Comparison of ENCODE assay signal across 32 cellular contexts in the genomic region with DNA sequence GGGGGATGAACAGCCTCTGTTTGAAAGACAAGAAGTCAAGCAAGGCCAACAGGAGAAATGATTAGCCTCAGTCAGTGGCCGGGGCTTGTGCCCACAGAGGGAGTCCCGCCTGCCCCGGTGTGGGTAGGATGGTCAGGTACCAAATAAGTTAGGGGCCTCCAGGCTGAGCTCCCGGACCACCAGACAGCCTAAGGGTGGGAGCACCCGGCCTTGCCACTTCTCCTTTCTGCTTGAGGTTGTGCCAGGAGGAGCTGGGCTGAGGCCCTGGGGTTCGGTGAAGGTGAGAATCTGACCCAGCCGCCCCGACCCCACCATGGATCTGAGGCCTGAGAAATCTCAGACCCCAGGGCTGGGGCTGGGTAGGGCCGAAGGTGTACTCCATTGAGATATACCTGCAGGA.
"Had no signal": no experiment of that assay in that cellular context is flagged by ENCODE, and none has a peak within 500 bp of the region (broad histone marks: within the 10 kb centered on the region; RNA-seq: fewer than 3 reads in every experiment).

No MANE protein-coding gene starts in this region.

- H3K36me3 ChIP-seq: adrenal gland, ascending aorta, brain microvascular endothelial cell, breast epithelium, cardiac muscle cell had no signal

- H3K9me3 ChIP-seq: adrenal gland, ascending aorta, body of pancreas, breast epithelium had no signal

- H3K27me3 ChIP-seq: body of pancreas, brain microvascular endothelial cell had no signal

- ATAC-seq: activated naive CD4-positive, alpha-beta T cell treated with anti-CD3 and anti-CD28 coated beads, Interleukin-2, amount 50 U/mL, for 72 hours; activated naive CD8-positive, alpha-beta T cell treated with anti-CD3 and anti-CD28 coated beads, Interleukin-2, amount 50 U/mL, for 24 hours; activated T-cell treated with anti-CD3 and anti-CD28 coated beads, Interleukin-2, amount 50 U/mL, for 4 hours; activated T-cell treated with anti-CD3 and anti-CD28 coated beads, Interleukin-2, amount 50 U/mL, for 72 hours; activated T-helper 17 cell treated with anti-CD3 and anti-CD28 coated beads, Interleukin-2, amount 50 U/mL, for 72 hours; body of pancreas had no signal

- H3K27ac ChIP-seq: adrenal gland, ascending aorta, body of pancreas, brain microvascular endothelial cell, breast epithelium, cardiac muscle cell had no signal

- H3K4me1 ChIP-seq: adrenal gland, ascending aorta, body of pancreas, breast epithelium had no signal

- DNase-seq: activated effector memory CD4-positive, alpha-beta T cell treated with anti-CD3 and anti-CD28 coated beads, Interleukin-2, amount 50 U/mL, for 16 hours; activated effector memory CD4-positive, alpha-beta T cell treated with Interleukin-2 at 50 U/mL for 16 hours; activated gamma-delta T cell; activated gamma-delta T cell treated with Interleukin-2 at 50 U/mL for 16 hours; activated naive CD4-positive, alpha-beta T cell; activated naive CD4-positive, alpha-beta T cell treated with anti-CD3 and anti-CD28 coated beads for 36 hours; activated naive CD4-positive, alpha-beta T cell treated with anti-CD3 and anti-CD28 coated beads, Interleukin-2, amount 10 ng/mL, durations not matched to agents 7 days and 5 days; activated naive CD4-positive, alpha-beta T cell treated with anti-CD3 and anti-CD28 coated beads, Interleukin-2, amount 50 U/mL, for 16 hours; activated naive CD4-positive, alpha-beta T cell treated with Interleukin-2 at 50 U/mL for 16 hours; activated naive CD8-positive, alpha-beta T cell treated with anti-CD3 and anti-CD28 coated beads for 36 hours; activated naive CD8-positive, alpha-beta T cell treated with anti-CD3 and anti-CD28 coated beads, Interleukin-2, amount 10 ng/mL, durations not matched to agents 7 days and 5 days; activated naive CD8-positive, alpha-beta T cell treated with anti-CD3 and anti-CD28 coated beads, Interleukin-2, amount 50 U/mL, for 24 hours; activated T-cell treated with anti-CD3 and anti-CD28 coated beads, Interleukin-2, amount 50 U/mL, for 1 hour; activated T-cell treated with anti-CD3 and anti-CD28 coated beads, Interleukin-2, amount 50 U/mL, for 24 hours; activated T-cell treated with anti-CD3 and anti-CD28 coated beads, Interleukin-2, amount 50 U/mL, for 4 hours; activated T-cell treated with anti-CD3 and anti-CD28 coated beads, Interleukin-2, amount 50 U/mL, for 48 hours; activated T-cell treated with anti-CD3 and anti-CD28 coated beads, Interleukin-2, amount 50 U/mL, for 72 hours; adrenal gland; amniotic stem cell; amygdala; anterior cingulate cortex; aorta; body of pancreas; brain microvascular endothelial cell; caudate nucleus; central memory CD4-positive, alpha-beta T cell; cerebellar nuclear complex had no signal

- H3K4me3 ChIP-seq: adrenal gland, ascending aorta, body of pancreas, breast epithelium, cardiac muscle cell had no signal
